Comparison of ENCODE assay signal across 8 cellular contexts in genomic region chr13:77330009-77330471, GRCh38. TPM values are rescaled to one million over a fixed set of nuclear protein-coding genes. Genes with fewer than 3 reads are reported as not detected.
A peak's percentile ranks its signal among the peaks of the same experiment; 100 is the strongest.
DNase-seq lines count a peak whose midpoint lies in the region; ATAC-seq and TF ChIP-seq lines count a peak whose summit lies in the region.

No MANE protein-coding gene starts in this region.

- peak overlapping the region; percentile 94 for H3K27ac Mint-ChIP-seq in memory B cell

- H3K9me3 ChIP-seq in breast epithelium, result no peaks in the 10 kb centered on the region
- no peaks in the 10 kb centered on the region for H3K9me3 ChIP-seq in vagina

- H3K36me3 Mint-ChIP-seq in memory B cell, result no peaks in the 10 kb centered on the region

- H3K36me3 ChIP-seq in breast epithelium, result no peaks in the 10 kb centered on the region
- H3K36me3 ChIP-seq in vagina, result no peaks in the 10 kb centered on the region

- intact Hi-C loops in breast epithelium (cut with DNase I; ENCODE audit: low total_unique reads) (no loop called here), vagina (cut with DNase I) (no loop called here)

- ATAC-seq in memory B cell (ENCODE audit: low read depth), result no peak

- peak overlapping the region; percentile 70 to 79 for H3K27ac ChIP-seq in breast epithelium
- peak overlapping the region; percentile 93 for H3K27ac ChIP-seq in vagina

- peaks cover 22% of the 10 kb centered on the region for H3K4me1 Mint-ChIP-seq in memory B cell

- H3K27me3 Mint-ChIP-seq in memory B cell, result no peaks in the 10 kb centered on the region

- H3K27me3 ChIP-seq in breast epithelium (no peaks in the 10 kb centered on the region), vagina (no peaks in the 10 kb centered on the region)

- H3K4me3 Mint-ChIP-seq in memory B cell, result peak overlapping the region; percentile 96

- H3K4me3 ChIP-seq in LNCaP clone FGC (ENCODE audit: low read depth, low read length) (peak overlapping the region; percentile 73), breast epithelium (peak overlapping the region; percentile 80 to 84 (median 81)), vagina (peak overlapping the region; percentile 82 to 84)

- no peak for TF ChIP-seq POLR2A in breast epithelium (IDR thresholded peaks at IDR 0.05)
- TF ChIP-seq POLR2A in vagina (IDR thresholded peaks at IDR 0.05), result no peak

- H3K4me1 ChIP-seq in breast epithelium, result peaks cover 4 to 8% of the 10 kb centered on the region in 2 donors
- H3K4me1 ChIP-seq in vagina, result peaks cover 21% of the 10 kb centered on the region

- TF ChIP-seq CTCF in LNCaP clone FGC (IDR thresholded peaks at IDR 0.05; ENCODE audit: control insufficient read depth, extremely low read depth, insufficient read depth), result no peak
- TF ChIP-seq CTCF in breast epithelium (IDR thresholded peaks at IDR 0.05), result no peak
- TF ChIP-seq CTCF in vagina (IDR thresholded peaks at IDR 0.05), result no peak
- TF ChIP-seq CTCF in GM10266 (IDR thresholded peaks at IDR 0.05; ENCODE audit: control insufficient read depth, insufficient read depth, low read depth, missing control alignments), result no peak

- DNase-seq in GF-D8 (lab: John Stamatoyannopoulos, UW) (peak; percentile 72), LNCaP clone FGC (ENCODE audit: low read depth) (no peak), breast epithelium (ENCODE audit: low spot score in 2 of 2) (no peak), memory B cell (ENCODE audit: low spot score in 2 of 2) (no peak), vagina (ENCODE audit: extremely low spot score in 2 of 2) (no peak), DMS 273 treated with DMSO at 0.1 percent for 48 hours (lab: John Stamatoyannopoulos, UW) (no peak), GM10266 (ENCODE audit: extremely low spot score) (no peak), SKM-1 treated with dmso at 0.1 percent for 144 hours (lab: John Stamatoyannopoulos, UW; ENCODE audit: unreplicated experiment) (no peak)

- no peaks in the 10 kb centered on the region for H3K9me3 Mint-ChIP-seq in memory B cell

RNA-seq across cellular contexts. Expression of gene MYCBP2, which starts 3.1 kb away (rescaled TPM):
- 100 to 1,000 TPM; 179 to 282 (median 181) TPM for total RNA-seq in breast epithelium
- 191 TPM for total RNA-seq in vagina
